5 cellular contexts compared by ENCODE assay signal in genomic region chr11:24704716-24705115, GRCh38.
"Had no signal": no experiment of that assay in that cellular context is flagged by ENCODE, and none has a peak within 500 bp of the region (broad histone marks: within the 10 kb centered on the region; RNA-seq: fewer than 3 reads in every experiment).

No MANE protein-coding gene starts in this region.

- DNase-seq: H9, HCEC 1CT, IMR-90 had no signal

- H2AFZ ChIP-seq: GM23338 had no signal

- ATAC-seq: GM23338, K562 had no signal

- H3K4me3 ChIP-seq: GM23338, K562 had no signal
